ENCODE assay signal across 13 cellular contexts in genomic region chr12:26205298-26205697, GRCh38. TPM values are rescaled to one million over a fixed set of nuclear protein-coding genes. Genes with fewer than 3 reads are reported as not detected.
"Had no signal": no experiment of that assay in that cellular context is flagged by ENCODE, and none has a peak within 500 bp of the region (broad histone marks: within the 10 kb centered on the region; RNA-seq: fewer than 3 reads in every experiment).

No MANE protein-coding gene starts in this region.

- ATAC-seq: activated CD4-positive, alpha-beta T cell treated with anti-CD3 and anti-CD28 coated beads for 36 hours; effector memory CD8-positive, alpha-beta T cell; WTC11 had no signal

- H3K4me1 ChIP-seq: suprapubic skin, upper lobe of left lung had no signal

- H3K36me3 ChIP-seq: right atrium auricular region, suprapubic skin, upper lobe of left lung had no signal

- H3K9me3 ChIP-seq: right atrium auricular region, SK-N-SH, suprapubic skin, upper lobe of left lung had no signal

- DNase-seq: activated CD4-positive, alpha-beta T cell treated with anti-CD3 and anti-CD28 coated beads for 36 hours; activated CD4-positive, alpha-beta T cell treated with anti-CD3 and anti-CD28 coated beads, Interleukin-2, amount 50 U/mL, for 48 hours; activated naive CD8-positive, alpha-beta T cell treated with anti-CD3 and anti-CD28 coated beads, Interleukin-2, amount 10 ng/mL, durations not matched to agents 7 days and 5 days; activated T-cell treated with anti-CD3 and anti-CD28 coated beads for 4 hours; effector memory CD8-positive, alpha-beta T cell; occipital lobe; SK-N-SH; stimulated activated CD4-positive, alpha-beta T cell treated with anti-CD3 and anti-CD28 coated beads, Interleukin-2, amount 100 ng/mL, for 24 hours; upper lobe of left lung had no signal

- H3K9ac ChIP-seq: SK-N-SH had no signal

- H3K4me2 ChIP-seq: SK-N-SH had no signal

- H3K27ac ChIP-seq: suprapubic skin, upper lobe of left lung had no signal

- H3K27me3 ChIP-seq: right atrium auricular region, suprapubic skin, upper lobe of left lung had no signal

- H3K4me3 ChIP-seq: right atrium auricular region, suprapubic skin, upper lobe of left lung had no signal

RNA-seq across cellular contexts. Expression of gene SSPN, which starts 9.9 kb away (rescaled TPM):
- total RNA-seq: activated CD4-positive, alpha-beta T cell treated with anti-CD3 and anti-CD28 coated beads for 36 hours; activated naive CD8-positive, alpha-beta T cell treated with anti-CD3 and anti-CD28 coated beads, Interleukin-2, amount 10 ng/mL, durations not matched to agents 7 days and 5 days; activated T-helper 1 cell treated with anti-CD3 and anti-CD28 coated beads, Interleukin-12 subunit alpha, Interleukin-12 subunit beta, Interleukin-2, Interleukin-4 antibody, amounts not matched to agents 30 ng/mL and 10 ng/mL and 1 ng/mL, durations not matched to agents 14 hours and 24 hours and 36 hours had no signal
